8 cellular contexts compared by ENCODE assay signal in the genomic region with DNA sequence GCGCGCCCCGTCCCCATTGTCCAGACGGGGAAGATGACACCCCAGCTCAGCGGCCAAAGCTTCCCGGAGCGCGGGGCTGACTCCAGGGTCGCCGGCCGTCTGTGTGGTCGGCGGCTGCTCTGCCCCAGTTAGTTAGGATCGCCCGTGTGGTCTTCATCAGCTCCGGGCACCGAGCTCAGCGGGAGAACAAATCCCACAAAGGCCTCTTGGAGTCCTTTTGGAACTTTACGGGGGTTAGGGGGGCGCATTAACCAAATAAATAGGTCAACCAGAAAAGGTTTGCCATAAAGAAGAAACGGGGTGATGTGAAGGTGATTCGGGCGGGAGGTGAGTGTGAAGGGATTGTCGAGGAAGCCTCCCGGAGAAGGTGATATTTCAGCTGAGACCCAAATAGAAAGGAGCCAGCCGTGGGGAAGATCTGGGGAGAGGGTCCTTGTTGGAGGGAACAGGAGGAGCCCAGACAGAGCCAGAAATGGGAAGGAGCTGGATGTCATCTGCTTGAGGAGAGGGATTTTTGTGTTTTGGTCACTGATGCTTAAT. TPM values are rescaled to one million over a fixed set of nuclear protein-coding genes. Genes with fewer than 3 reads are reported as not detected.
DNase-seq lines count a peak whose midpoint lies in the region; ATAC-seq and TF ChIP-seq lines count a peak whose summit lies in the region.

No MANE protein-coding gene starts in this region.

- ATAC-seq in HG03039 (IDR thresholded peaks at IDR 0.05; ENCODE audit: unreplicated experiment) (no peak), GM18520 (IDR thresholded peaks at IDR 0.05; ENCODE audit: unreplicated experiment) (no peak)

- H4K20me1 ChIP-seq in Loucy (ENCODE audit: insufficient read depth, low read length, poor library complexity, severe bottlenecking): peaks cover 25% of the 10 kb centered on the region

- H3K79me2 ChIP-seq in Loucy (ENCODE audit: insufficient read depth, low read length): peaks cover 31% of the 10 kb centered on the region

- H3K36me3 Mint-ChIP-seq in CD4-positive, alpha-beta memory T cell: peaks cover 3 to 10% of the 10 kb centered on the region in 2 donors

- H3K9ac ChIP-seq in Loucy (ENCODE audit: low read depth, low read length, poor library complexity, severe bottlenecking): peak overlapping the region; percentile 90

- peaks cover 34% of the 10 kb centered on the region for H3K4me1 ChIP-seq in CD4-positive, alpha-beta memory T cell (ENCODE audit: insufficient read depth, low read length)
- H3K4me1 ChIP-seq in Loucy (ENCODE audit: insufficient read depth, low read length, poor library complexity, severe bottlenecking): peaks cover 27% of the 10 kb centered on the region
- peaks cover 0 to 10% of the 10 kb centered on the region in 2 donors for H3K4me1 ChIP-seq in breast epithelium
- peaks cover 27% of the 10 kb centered on the region for H3K4me1 ChIP-seq in mononuclear cell (ENCODE audit: insufficient read depth, low read length)

- TF ChIP-seq CTCF in Loucy (conservative IDR thresholded peaks at IDR 0.05; ENCODE audit: low read length): no peak
- TF ChIP-seq CTCF in breast epithelium (IDR thresholded peaks at IDR 0.05): no peak

- H3K27me3 Mint-ChIP-seq in CD4-positive, alpha-beta memory T cell: no peaks in the 10 kb centered on the region

- H3K9me2 ChIP-seq in Loucy (replicated peaks; ENCODE audit: low read depth, low read length): no peaks in the 10 kb centered on the region

- H3K27me3 ChIP-seq in CD4-positive, alpha-beta memory T cell (ENCODE audit: insufficient read depth, low read length): no peaks in the 10 kb centered on the region
- no peaks in the 10 kb centered on the region for H3K27me3 ChIP-seq in Loucy (ENCODE audit: insufficient read depth, low read length, poor library complexity, severe bottlenecking)
- no peaks in the 10 kb centered on the region for H3K27me3 ChIP-seq in breast epithelium
- no peaks in the 10 kb centered on the region for H3K27me3 ChIP-seq in mononuclear cell (ENCODE audit: insufficient read depth, low read length)

- no peaks in the 10 kb centered on the region for H3F3A ChIP-seq in Loucy (ENCODE audit: low read depth)

- POLR2A ChIA-PET in CD4-positive, alpha-beta memory T cell (lab: Charles Lee; ENCODE audit: partially characterized antibody): interaction anchor here (1.2 to 3.3 kb wide), 9 partner anchors 11 to 480 kb away, joined by 3 to 14 read pairs (median 5); partner anchors contain the start of genes CCDC92, MPHOSPH9, MTRFR and SNRNP35

- H3K27ac ChIP-seq in CD4-positive, alpha-beta memory T cell (ENCODE audit: low read depth, low read length): peak overlapping the region; percentile 60
- H3K27ac ChIP-seq in breast epithelium: peak overlapping the region; percentile 68

- peaks cover 27 to 40% (median 35%) of the 10 kb centered on the region in 4 donors for H3K4me1 Mint-ChIP-seq in CD4-positive, alpha-beta memory T cell

- H3K9me3 Mint-ChIP-seq in CD4-positive, alpha-beta memory T cell: peaks cover 0 to 9% (median 0%) of the 10 kb centered on the region in 8 donors

- peak overlapping the region; percentile 84 to 97 (median 90) for H3K4me3 Mint-ChIP-seq in CD4-positive, alpha-beta memory T cell

- CTCF ChIA-PET in CD4-positive, alpha-beta memory T cell (lab: Charles Lee; ENCODE audit: partially characterized antibody): interaction anchor here (1.1 kb wide), 1 partner anchor 14 kb away, joined by 3 read pairs; no protein-coding TSS in a partner anchor

- no peaks in the 10 kb centered on the region for H3K36me3 ChIP-seq in CD4-positive, alpha-beta memory T cell (ENCODE audit: insufficient read depth, low read length)
- H3K36me3 ChIP-seq in Loucy (ENCODE audit: insufficient read depth, low read length): no peaks in the 10 kb centered on the region
- no peaks in the 10 kb centered on the region for H3K36me3 ChIP-seq in breast epithelium

- no peaks in the 10 kb centered on the region for H3K9me3 ChIP-seq in CD4-positive, alpha-beta memory T cell (ENCODE audit: control insufficient read depth in 1 of 2, low read length in 2 of 2)
- H3K9me3 ChIP-seq in Loucy (ENCODE audit: insufficient read depth, low read depth, low read length) (no peaks in the 10 kb centered on the region), breast epithelium (no peaks in the 10 kb centered on the region), mononuclear cell (ENCODE audit: low read depth, low read length) (no peaks in the 10 kb centered on the region)

- peak in 1 of 5 donors; percentile 1 for DNase-seq in CD4-positive, alpha-beta memory T cell
- DNase-seq in breast epithelium (ENCODE audit: low spot score in 2 of 2): peak in 1 of 2 donors; percentile 16
- no peak for DNase-seq in posterior cingulate gyrus
- DNase-seq in 8988T: no peak

- no peak for TF ChIP-seq POLR2A in breast epithelium (IDR thresholded peaks at IDR 0.05)

- H3K27ac Mint-ChIP-seq in CD4-positive, alpha-beta memory T cell: peak overlapping the region; percentile 84 to 93 (median 90)

- intact Hi-C loops in CD4-positive, alpha-beta memory T cell (cut with micrococcal nuclease): loop anchor here (1.0 kb wide), 2 partner anchors 42 to 80 kb away; partner anchors contain the start of genes EIF2B1, GTF2H3 and TCTN2
- intact Hi-C loops in breast epithelium (cut with DNase I; ENCODE audit: low total_unique reads): no loop called here
- intact Hi-C loops in posterior cingulate gyrus (cut with DNase I): no loop called here

- H2AFZ ChIP-seq in Loucy (ENCODE audit: low read length): peak overlapping the region; percentile 85

- peak overlapping the region; percentile 83 for H3K4me2 ChIP-seq in Loucy (ENCODE audit: low read depth, low read length, poor library complexity, severe bottlenecking)

- H3K4me3 ChIP-seq in CD4-positive, alpha-beta memory T cell (ENCODE audit: low read length in 2 of 2): peak overlapping the region; percentile 27 to 85
- H3K4me3 ChIP-seq in Loucy (ENCODE audit: low read length, poor library complexity, severe bottlenecking) (peak overlapping the region; percentile 93), breast epithelium (peak overlapping the region; percentile 99 to 100 (median 99)), mononuclear cell (ENCODE audit: low read length) (peak overlapping the region; percentile 90)

RNA-seq across cellular contexts. Expression of gene ATP6V0A2, which starts 0.7 kb away (rescaled TPM):
- 10 to 100 TPM; 43.8 to 46.1 TPM for total RNA-seq in CD4-positive, alpha-beta memory T cell
- polyA plus RNA-seq in CD4-positive, alpha-beta memory T cell: 10 to 100 TPM; 15.3 to 24.0 TPM
- total RNA-seq in breast epithelium (10 to 100 TPM; 23.0 to 27.7 (median 26.2) TPM), mononuclear cell (27.9 TPM)

RNA-seq across cellular contexts. Expression of gene TCTN2, which starts 41.9 kb away (rescaled TPM):
- 1 to 10 TPM; 8.1 to 10.0 TPM for total RNA-seq in CD4-positive, alpha-beta memory T cell
- 1 to 10 TPM; 1.0 to 2.3 TPM for polyA plus RNA-seq in CD4-positive, alpha-beta memory T cell
- total RNA-seq in breast epithelium: 10 to 100 TPM; 11.5 to 22.2 (median 13.1) TPM
- 1.8 TPM for total RNA-seq in mononuclear cell

RNA-seq across cellular contexts. Expression of gene DNAH10, which starts 49.3 kb away (rescaled TPM):
- total RNA-seq in CD4-positive, alpha-beta memory T cell: under 1 TPM; 0.06 to 0.08 TPM
- polyA plus RNA-seq in CD4-positive, alpha-beta memory T cell: under 1 TPM in 1 of 2 donors, not detected in 1; 0.06 TPM
- total RNA-seq in breast epithelium: under 1 TPM; under 0.01 to 0.44 (median 0.33) TPM
- total RNA-seq in mononuclear cell: 0.21 TPM
